ENCODE assay signal across 8 cellular contexts in genomic region chr17:79836952-79837887, GRCh38. TPM values are rescaled to one million over a fixed set of nuclear protein-coding genes. Genes with fewer than 3 reads are reported as not detected.
A peak's percentile ranks its signal among the peaks of the same experiment; 100 is the strongest.
DNase-seq lines count a peak whose midpoint lies in the region; ATAC-seq and TF ChIP-seq lines count a peak whose summit lies in the region.

No MANE protein-coding gene starts in this region.

- no peaks in the 10 kb centered on the region for H3K9me3 ChIP-seq in SJCRH30 (replicated peaks)
- no peaks in the 10 kb centered on the region for H3K9me3 ChIP-seq in colonic mucosa
- peaks cover 0 to 4% of the 10 kb centered on the region in 2 donors for H3K9me3 ChIP-seq in lung (ENCODE audit: control insufficient read depth in 2 of 2, insufficient read depth in 1 of 2, low read length in 1 of 2)

- ATAC-seq in HG02852 (IDR thresholded peaks at IDR 0.05; ENCODE audit: unreplicated experiment) (peak; percentile 46), lung (ENCODE audit: insufficient read depth, low FRiP score) (peak; percentile 4), HG03469 (IDR thresholded peaks at IDR 0.05; ENCODE audit: unreplicated experiment) (no peak), GM19395 (IDR thresholded peaks at IDR 0.05; ENCODE audit: unreplicated experiment) (no peak)

- DNase-seq in G401 (ENCODE audit: low spot score), result peak; percentile 48
- DNase-seq in SJCRH30, result peak; percentile 49 to 54
- DNase-seq in colonic mucosa, result peak; percentile 92
- peak; percentile 92 for DNase-seq in lung (ENCODE audit: low spot score)

- H3K36me3 ChIP-seq in SJCRH30 (peaks cover 30% of the 10 kb centered on the region), colonic mucosa (no peaks in the 10 kb centered on the region), lung (ENCODE audit: control insufficient read depth in 2 of 2, insufficient read depth in 2 of 2, low read length in 2 of 2) (peaks cover 2 to 24% of the 10 kb centered on the region in 2 donors)

- H3K4me1 ChIP-seq in SJCRH30, result peaks cover 12% of the 10 kb centered on the region
- peaks cover 36% of the 10 kb centered on the region for H3K4me1 ChIP-seq in colonic mucosa
- H3K4me1 ChIP-seq in lung (ENCODE audit: control insufficient read depth in 2 of 2, insufficient read depth in 2 of 2, low read length in 2 of 2), result peaks cover 9 to 42% of the 10 kb centered on the region in 2 donors

- WGBS in lung, 2 donors, result 10 to 14% methylated on average over 39 to 41 of the region's 41 CpGs

- H3K27me3 ChIP-seq in SJCRH30, result peaks cover 7% of the 10 kb centered on the region
- H3K27me3 ChIP-seq in colonic mucosa, result peaks cover 25% of the 10 kb centered on the region
- H3K27me3 ChIP-seq in lung (ENCODE audit: control insufficient read depth, insufficient read depth), result no peaks in the 10 kb centered on the region

- intact Hi-C loops in colonic mucosa (cut with DNase I), result no loop called here

- H3K4me3 ChIP-seq in SJCRH30, result peak overlapping the region; percentile 66
- H3K4me3 ChIP-seq in colonic mucosa, result peak overlapping the region; percentile 59
- H3K4me3 ChIP-seq in lung, result peak overlapping the region; percentile 21

- H3K9ac ChIP-seq in colonic mucosa (ENCODE audit: low read depth in 2 of 2, low read length in 2 of 2), result peak overlapping the region; percentile 64 to 96

- in situ Hi-C loops in G401 (cut with HindIII; ENCODE audit: low sequenced_read_pairs), result no loop called here

- TF ChIP-seq CTCF in colonic mucosa (IDR thresholded peaks at IDR 0.05) (no peak), lung (IDR thresholded peaks at IDR 0.05; ENCODE audit: control extremely low read depth, extremely low read depth) (no peak)

- H3K27ac ChIP-seq in SJCRH30, result no peak overlapping the region
- peak overlapping the region; percentile 96 for H3K27ac ChIP-seq in colonic mucosa
- peak overlapping the region in 1 of 2 donors; percentile 96 for H3K27ac ChIP-seq in lung (ENCODE audit: low read depth in 1 of 2, low read length in 1 of 2)
- H3K27ac ChIP-seq in temporal lobe (ENCODE audit: low read depth, low read length), result peak overlapping the region; percentile 91

RNA-seq across cellular contexts. Expression of gene CBX4, which starts 2.0 kb away (rescaled TPM):
- 13.5 and 20.9 TPM in 2 replicates for total RNA-seq in G401 (2014; rRNA removed; shearing (Covaris generic))
- 26.3 and 30.2 TPM in 2 replicates for total RNA-seq in SJCRH30 (2014; rRNA removed; shearing (Covaris generic))
- total RNA-seq in colonic mucosa, result 10 to 100 TPM; 10.6 to 18.1 TPM
- total RNA-seq in lung, result 10 to 100 TPM; 18.2 to 32.0 TPM
- 10 to 100 TPM; 12.8 to 16.7 TPM for polyA plus RNA-seq in lung
- total RNA-seq in temporal lobe, result 12.0 TPM

RNA-seq across cellular contexts. Expression of gene CBX8, which starts 40.3 kb away (rescaled TPM):
- total RNA-seq in G401 (2014; rRNA removed; shearing (Covaris generic)), result 15.8 and 18.8 TPM in 2 replicates
- 8.2 and 11.3 TPM in 2 replicates for total RNA-seq in SJCRH30 (2014; rRNA removed; shearing (Covaris generic))
- total RNA-seq in colonic mucosa (1 to 10 TPM; 5.0 to 8.1 TPM), lung (1 to 10 TPM; 4.8 to 9.3 TPM), temporal lobe (4.9 TPM)
- polyA plus RNA-seq in lung, result 1 to 10 TPM; 5.5 TPM

RNA-seq across cellular contexts. Expression of gene CBX2, which starts 59.3 kb away (rescaled TPM):
- 35.8 and 48.4 TPM in 2 replicates for total RNA-seq in G401 (2014; rRNA removed; shearing (Covaris generic))
- 88.0 and 90.0 TPM in 2 replicates for total RNA-seq in SJCRH30 (2014; rRNA removed; shearing (Covaris generic))
- total RNA-seq in colonic mucosa, result 1 to 10 TPM; 2.1 to 4.0 TPM
- total RNA-seq in lung, result 10 to 100 TPM in 1 of 2 donors, 1 to 10 TPM in 1; 3.8 to 13.5 TPM
- 1 to 10 TPM; 1.4 to 2.2 TPM for polyA plus RNA-seq in lung
- total RNA-seq in temporal lobe, result 5.7 TPM

Comparison
In these comparisons a context has a peak if more than half of its experiments do, and no peak if none do; other contexts are left out.
1. ATAC-seq: peak in HG02852 (single experiment) and lung (single experiment); none in HG03469 (single experiment) and GM19395 (single experiment).
2. Peak in every context shown above with its lines, with median percentiles within 50 percentile points of each other: DNase-seq and H3K4me3 ChIP-seq.